Comparison of ENCODE assay signal across 9 cellular contexts in the genomic region with DNA sequence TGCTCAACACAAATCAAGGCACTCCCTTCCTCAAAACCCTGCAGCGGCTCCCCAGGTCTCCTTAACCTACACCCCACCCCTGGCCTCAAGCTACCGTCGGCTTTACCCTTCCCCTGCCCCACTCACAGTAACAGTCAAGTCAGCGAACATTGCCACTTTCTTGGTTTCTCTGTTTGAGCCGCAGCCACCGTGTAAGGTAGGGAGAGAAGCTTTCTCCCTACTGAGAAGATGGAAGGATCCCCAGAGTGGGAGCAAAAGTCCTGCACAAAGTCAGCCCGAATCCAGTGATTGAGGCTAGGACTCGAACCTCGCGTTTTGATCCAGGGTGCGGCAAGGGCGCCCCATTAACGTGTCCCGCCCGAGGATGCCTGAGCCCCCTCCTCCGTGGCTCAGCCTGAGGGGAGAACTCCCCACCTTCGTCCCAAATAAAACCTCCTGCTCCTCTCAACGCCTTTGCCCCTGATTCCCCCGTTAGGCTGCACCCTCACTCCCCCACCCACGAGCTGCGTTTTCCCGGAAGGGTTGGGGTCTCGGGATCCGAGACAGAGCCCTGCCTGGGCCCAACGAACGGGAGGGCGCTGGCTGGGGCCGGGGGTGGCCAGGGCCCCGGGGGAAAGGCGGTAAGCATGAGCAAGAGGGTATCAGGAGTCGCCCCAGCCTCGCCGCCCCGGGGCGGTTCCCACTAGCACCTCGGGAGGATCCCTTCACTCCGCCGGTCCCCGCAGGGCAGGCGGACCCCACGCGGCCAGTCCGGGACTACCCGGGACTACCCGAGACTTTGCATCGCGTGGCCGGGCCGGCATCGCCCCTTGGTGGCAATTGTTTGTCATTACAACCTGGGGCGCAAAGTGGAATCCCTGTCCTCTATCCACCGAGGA. TPM values are rescaled to one million over a fixed set of nuclear protein-coding genes. Genes with fewer than 3 reads are reported as not detected.
DNase-seq lines count a peak whose midpoint lies in the region; ATAC-seq and TF ChIP-seq lines count a peak whose summit lies in the region.
"Had no signal": no experiment of that assay in that cellular context is flagged by ENCODE, and none has a peak within 500 bp of the region (broad histone marks: within the 10 kb centered on the region; RNA-seq: fewer than 3 reads in every experiment).

No MANE protein-coding gene starts in this region.

- DNase-seq in DMS153 (lab: John Stamatoyannopoulos, UW) (peak; percentile 17), DMS153 treated with DMSO at 0.1 percent for 48 hours (lab: John Stamatoyannopoulos, UW; ENCODE audit: unreplicated experiment) (no peak), MV-4-11 (lab: John Stamatoyannopoulos, UW) (peak; percentile 39), colonic mucosa (peak; percentile 60), left kidney (ENCODE audit: low read depth, low spot score) (peak; percentile 85)
- DNase-seq in activated CD4-positive, alpha-beta T cell treated with anti-CD3 and anti-CD28 coated beads for 4 hours, result peak; percentile 57 to 59
- DNase-seq in stimulated activated CD4-positive, alpha-beta T cell treated with anti-CD3 and anti-CD28 coated beads, Interleukin-2, amount 100 ng/mL, for 48 hours, result peak; percentile 63 to 70

- H3K4me3 ChIP-seq in colonic mucosa, result peak overlapping the region; percentile 3

- no peak overlapping the region for H3K9ac ChIP-seq in colonic mucosa (ENCODE audit: low read depth in 2 of 2, low read length in 2 of 2)

- TF ChIP-seq CTCF in colonic mucosa (IDR thresholded peaks at IDR 0.05), result peak; percentile 82

- no peak for ATAC-seq in GM21390 (IDR thresholded peaks at IDR 0.05; ENCODE audit: unreplicated experiment)

- H3K9me3 ChIP-seq in colonic mucosa, result no peaks in the 10 kb centered on the region

- intact Hi-C loops in colonic mucosa (cut with DNase I), result loop anchor here (5.0 kb wide), 1 partner anchor 52 kb away; a partner anchor contains a TSS

- H3K27me3 ChIP-seq in colonic mucosa, result peaks cover 15% of the 10 kb centered on the region

- H3K36me3 ChIP-seq in colonic mucosa, result no peaks in the 10 kb centered on the region

- no peaks in the 10 kb centered on the region for H3K4me1 ChIP-seq in colonic mucosa

- H3K27ac ChIP-seq in colonic mucosa, result no peak overlapping the region

RNA-seq across cellular contexts. Expression of a gene that starts 9.9 kb away (rescaled TPM):
- 10 to 100 TPM in 1 of 2 donors, 1 to 10 TPM in 1; 5.2 to 14.0 TPM for total RNA-seq in colonic mucosa

RNA-seq across cellular contexts. Expression of a gene that starts 20.3 kb away (rescaled TPM):
- total RNA-seq in colonic mucosa, result 10 to 100 TPM; 26.8 to 33.7 TPM

RNA-seq across cellular contexts. Expression of a gene that starts 40.8 kb away (rescaled TPM):
- total RNA-seq in colonic mucosa, result 100 to 1,000 TPM in 1 of 2 donors, 10 to 100 TPM in 1; 73.8 to 258 TPM
- total RNA-seq: skeletal muscle tissue had no signal

RNA-seq across cellular contexts. Expression of a gene that starts 52.2 kb away (rescaled TPM):
- under 1 TPM in 1 of 2 donors, not detected in 1; 0.49 TPM for total RNA-seq in colonic mucosa
- total RNA-seq: skeletal muscle tissue had no signal
